ENCODE assay signal across 34 cellular contexts in genomic region chr18:74434466-74434865, GRCh38. TPM values are rescaled to one million over a fixed set of nuclear protein-coding genes. Genes with fewer than 3 reads are reported as not detected.
"Had no signal": no experiment of that assay in that cellular context is flagged by ENCODE, and none has a peak within 500 bp of the region (broad histone marks: within the 10 kb centered on the region; RNA-seq: fewer than 3 reads in every experiment).

No MANE protein-coding gene starts in this region.

- H3K27ac Mint-ChIP-seq: naive thymus-derived CD4-positive, alpha-beta T cell; natural killer cell; nephron; neural progenitor cell; progenitor cell of endocrine pancreas had no signal

- H3K9ac ChIP-seq: neural progenitor cell, parathyroid adenoma had no signal

- H3K36me3 Mint-ChIP-seq: naive thymus-derived CD4-positive, alpha-beta T cell; natural killer cell; neural progenitor cell; stimulated activated naive B cell treated with anti-CD40 and anti-IgM and Interleukin-4, amounts not matched to agents 10 μg/mL and 1 μg/mL and 100 μg/mL, for 72 hours had no signal

- H2AFZ ChIP-seq: neural progenitor cell, parathyroid adenoma had no signal

- H3K36me3 ChIP-seq: neural progenitor cell, ovary, spleen, stomach, thoracic aorta, thyroid gland, tibial nerve, upper lobe of left lung, vagina had no signal

- DNase-seq: naive thymus-derived CD4-positive, alpha-beta T cell; occipital lobe; ovary; psoas muscle; right cardiac atrium; spleen; stimulated activated CD4-positive, alpha-beta T cell treated with anti-CD3 and anti-CD28 coated beads, Interleukin-12 subunit alpha, Interleukin-12 subunit beta, amount 100 ng/mL, for 4 hours; stimulated activated CD4-positive, alpha-beta T cell treated with anti-CD3 and anti-CD28 coated beads, Interleukin-1b, Interleukin-23, amount 100 ng/mL, for 48 hours; stimulated activated CD4-positive, alpha-beta T cell treated with anti-CD3 and anti-CD28 coated beads, Interleukin-4, amount 100 ng/mL, for 1 hour; stimulated activated CD4-positive, alpha-beta T cell treated with anti-CD3 and anti-CD28 coated beads, Interleukin-4, amount 100 ng/mL, for 4 hours; stimulated activated CD8-positive, alpha-beta memory T cell treated with anti-CD3 and anti-CD28 coated beads, Interleukin-4, amount 100 ng/mL, for 48 hours; stimulated activated naive B cell treated with anti-CD40 and anti-IgM and Interleukin-4, amounts not matched to agents 10 μg/mL and 1 μg/mL and 100 μg/mL, for 72 hours; stimulated activated naive CD4-positive, alpha-beta T cell treated with Interleukin-2 at 50 U/mL for 16 hours; stomach; thyroid gland; trophoblast cell; upper lobe of left lung had no signal

- H3K4me3 Mint-ChIP-seq: naive thymus-derived CD4-positive, alpha-beta T cell; natural killer cell; nephron; neural progenitor cell; stimulated activated naive B cell treated with anti-CD40 and anti-IgM and Interleukin-4, amounts not matched to agents 10 μg/mL and 1 μg/mL and 100 μg/mL, for 72 hours had no signal

- H3K9me3 ChIP-seq: ovary, psoas muscle, spleen, stomach, thoracic aorta, thyroid gland, tibial nerve, upper lobe of left lung, vagina had no signal

- H3K4me1 Mint-ChIP-seq: natural killer cell; stimulated activated naive B cell treated with anti-CD40 and anti-IgM and Interleukin-4, amounts not matched to agents 10 μg/mL and 1 μg/mL and 100 μg/mL, for 72 hours had no signal

- H3K27ac ChIP-seq: neural progenitor cell, ovary, parathyroid adenoma, psoas muscle, skin epidermis, spleen, stomach, thoracic aorta, thyroid gland, tibial nerve, upper lobe of left lung, vagina had no signal

- FAIRE-seq: urothelium cell line had no signal

- H3K4me2 ChIP-seq: neural progenitor cell, smooth muscle cell had no signal

- ATAC-seq: naive thymus-derived CD4-positive, alpha-beta T cell; natural killer cell; psoas muscle; right cardiac atrium; sciatic nerve; stimulated activated naive B cell treated with anti-CD40 and anti-IgM and Interleukin-4, amounts not matched to agents 10 μg/mL and 1 μg/mL and 100 μg/mL, for 72 hours had no signal

- H3K9me3 Mint-ChIP-seq: natural killer cell; nephron; neural progenitor cell; stimulated activated naive B cell treated with anti-CD40 and anti-IgM and Interleukin-4, amounts not matched to agents 10 μg/mL and 1 μg/mL and 100 μg/mL, for 72 hours had no signal

- H3K4me3 ChIP-seq: neural progenitor cell, ovary, psoas muscle, skin epidermis, smooth muscle cell, spleen, stomach, thoracic aorta, thyroid gland, tibial nerve, upper lobe of left lung, vagina had no signal

- H3K4me1 ChIP-seq: parathyroid adenoma, stomach, thyroid gland, upper lobe of left lung, vagina had no signal

- H3K79me2 ChIP-seq: parathyroid adenoma had no signal

- H3K27me3 ChIP-seq: neural progenitor cell, ovary, spleen, thyroid gland, tibial nerve, upper lobe of left lung, vagina had no signal

RNA-seq across cellular contexts. Expression of gene DIPK1C, which starts 22.6 kb away (rescaled TPM):
- total RNA-seq: naive thymus-derived CD4-positive, alpha-beta T cell; natural killer cell; osteoblast; progenitor cell of endocrine pancreas; renal cortical epithelial cell; smooth muscle cell; subcutaneous adipose tissue; thoracic aorta; thyroid gland; ureter; vagina had no signal
- polyA plus RNA-seq: naive thymus-derived CD4-positive, alpha-beta T cell; neural cell; smooth muscle cell had no signal
